In the genomic region with DNA sequence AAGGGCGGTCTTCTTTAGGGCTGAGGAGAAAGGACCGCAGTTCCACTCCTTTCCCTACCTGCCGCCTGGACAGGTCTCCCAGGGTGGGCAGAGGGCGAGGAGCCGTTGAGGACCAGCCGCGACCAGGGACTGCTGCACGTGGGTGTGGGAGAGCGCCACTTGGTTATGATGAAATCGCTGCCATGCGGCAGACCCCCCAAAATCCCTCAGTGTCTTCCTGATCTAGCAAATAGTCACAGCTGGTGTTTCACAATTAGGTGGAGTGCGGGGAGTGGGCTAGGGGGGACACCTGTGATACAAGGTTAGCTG, we compare ENCODE assay signal across 1 cellular context.
TF ChIP-seq lines count a peak whose summit lies in the region.

No MANE protein-coding gene starts in this region.

TF ChIP-seq in HepG2, 621 proteins besides CTCF, POLR2A, EP300 and RAD21 (continued from another document):
- TF ChIP-seq PATZ1 (CRISPR knock-in tag; IDR thresholded peaks at IDR 0.05) (no peak), ISX (CRISPR knock-in tag; conservative IDR thresholded peaks at IDR 0.05) (no peak)
